In the genomic region with DNA sequence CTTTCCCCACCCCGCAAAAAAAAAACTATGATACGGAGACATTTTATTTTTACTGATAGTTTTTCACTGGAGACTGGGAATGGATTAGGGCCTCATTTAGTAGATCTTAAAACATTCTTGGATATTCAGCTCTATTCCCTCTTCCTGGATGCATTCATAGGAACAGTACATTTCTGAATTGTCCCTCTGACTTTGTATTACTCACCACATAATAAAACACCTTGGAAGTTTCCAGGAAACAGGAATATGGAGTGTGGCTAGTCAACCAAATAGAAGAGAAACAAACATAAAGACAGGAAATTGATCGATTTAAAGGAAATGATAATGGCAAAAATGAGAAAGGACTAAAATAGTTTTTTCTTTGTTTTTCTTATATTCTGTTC, we compare ENCODE assay signal across 9 cellular contexts.
DNase-seq lines count a peak whose midpoint lies in the region; ATAC-seq and TF ChIP-seq lines count a peak whose summit lies in the region.
"Had no signal": no experiment of that assay in that cellular context is flagged by ENCODE, and none has a peak within 500 bp of the region (broad histone marks: within the 10 kb centered on the region; RNA-seq: fewer than 3 reads in every experiment).

No MANE protein-coding gene starts in this region.

- CTCF ChIA-PET in CD4-positive, alpha-beta T cell (lab: Charles Lee) = no interaction called here
- CTCF ChIA-PET in activated CD8-positive, alpha-beta T cell treated with anti-CD3 and anti-CD28 coated beads for 36 hours (lab: Charles Lee) = interaction anchor here (0.7 to 1.1 kb wide), 3 partner anchors 12 to 178 kb away, joined by 3 read pairs; no protein-coding TSS in a partner anchor
- CTCF ChIA-PET in naive thymus-derived CD4-positive, alpha-beta T cell (lab: Charles Lee) = no interaction called here

- no peak for TF ChIP-seq CTCF in CD4-positive, alpha-beta T cell (IDR thresholded peaks at IDR 0.05)
- no peak for TF ChIP-seq CTCF in GM23338 (conservative IDR thresholded peaks at IDR 0.05; ENCODE audit: low read depth in 2 of 2)
- TF ChIP-seq CTCF in activated CD8-positive, alpha-beta T cell treated with anti-CD3 and anti-CD28 coated beads for 36 hours (IDR thresholded peaks at IDR 0.05) = no peak

- H3K4me3 ChIP-seq in GM23338 = no peak overlapping the region
- H3K4me3 ChIP-seq in naive thymus-derived CD4-positive, alpha-beta T cell (ENCODE audit: low read length) = no peak overlapping the region

- H3F3A ChIP-seq in GM23338 (replicated peaks; ENCODE audit: low read depth) = no peaks in the 10 kb centered on the region

- H3K9me3 Mint-ChIP-seq in CD4-positive, alpha-beta T cell = peaks cover 3% of the 10 kb centered on the region
- peaks cover 3% of the 10 kb centered on the region; the same call in 2 of the 3 replicates for H3K9me3 Mint-ChIP-seq in GM23338
- H3K9me3 Mint-ChIP-seq in activated CD8-positive, alpha-beta T cell treated with anti-CD3 and anti-CD28 coated beads for 36 hours = no peaks in the 10 kb centered on the region
- H3K9me3 Mint-ChIP-seq in naive thymus-derived CD4-positive, alpha-beta T cell = peaks cover 0 to 33% (median 4%) of the 10 kb centered on the region in 11 donors

- H3K4me3 Mint-ChIP-seq in CD4-positive, alpha-beta T cell = peak overlapping the region; percentile 77
- H3K4me3 Mint-ChIP-seq in GM23338 = peak overlapping the region; percentile 82
- peak overlapping the region; percentile 72 for H3K4me3 Mint-ChIP-seq in activated CD8-positive, alpha-beta T cell treated with anti-CD3 and anti-CD28 coated beads for 36 hours
- H3K4me3 Mint-ChIP-seq in naive thymus-derived CD4-positive, alpha-beta T cell = peak overlapping the region in 9 of 10 donors; percentile 22 to 81 (median 56)

- no peak overlapping the region for H3K27ac Mint-ChIP-seq in CD4-positive, alpha-beta T cell
- no peak overlapping the region for H3K27ac Mint-ChIP-seq in GM23338
- H3K27ac Mint-ChIP-seq in activated CD8-positive, alpha-beta T cell treated with anti-CD3 and anti-CD28 coated beads for 36 hours = no peak overlapping the region
- no peak overlapping the region for H3K27ac Mint-ChIP-seq in naive thymus-derived CD4-positive, alpha-beta T cell

- peaks cover 4% of the 10 kb centered on the region for H3K9me3 ChIP-seq in CD4-positive, alpha-beta T cell (ENCODE audit: control insufficient read depth, low read length)
- no peaks in the 10 kb centered on the region for H3K9me3 ChIP-seq in naive thymus-derived CD4-positive, alpha-beta T cell (ENCODE audit: control insufficient read depth in 2 of 3, low read length in 3 of 3)
- H3K9me3 ChIP-seq: neutrophil had no signal

- POLR2A ChIA-PET in CD4-positive, alpha-beta T cell (lab: Charles Lee) = no interaction called here
- POLR2A ChIA-PET in activated CD8-positive, alpha-beta T cell treated with anti-CD3 and anti-CD28 coated beads for 36 hours (lab: Charles Lee) = no interaction called here
- POLR2A ChIA-PET in naive thymus-derived CD4-positive, alpha-beta T cell (lab: Charles Lee) = no interaction called here

- no peak overlapping the region for H3K27ac ChIP-seq in CD4-positive, alpha-beta T cell (ENCODE audit: low read depth, low read length)
- no peak overlapping the region for H3K27ac ChIP-seq in GM23338 (ENCODE audit: low read depth)
- H3K27ac ChIP-seq in naive thymus-derived CD4-positive, alpha-beta T cell (ENCODE audit: low read depth, low read length) = no peak overlapping the region
- H3K27ac ChIP-seq: neutrophil had no signal

- H3K4me1 Mint-ChIP-seq in CD4-positive, alpha-beta T cell (ENCODE audit: low read depth) = peaks cover 15% of the 10 kb centered on the region
- no peaks in the 10 kb centered on the region for H3K4me1 Mint-ChIP-seq in GM23338
- H3K4me1 Mint-ChIP-seq in activated CD8-positive, alpha-beta T cell treated with anti-CD3 and anti-CD28 coated beads for 36 hours (ENCODE audit: low read depth) = peaks cover 3% of the 10 kb centered on the region
- peaks cover 6 to 17% (median 15%) of the 10 kb centered on the region in 7 donors for H3K4me1 Mint-ChIP-seq in naive thymus-derived CD4-positive, alpha-beta T cell

- H3K36me3 ChIP-seq in GM23338 (ENCODE audit: insufficient read depth) = no peaks in the 10 kb centered on the region
- no peaks in the 10 kb centered on the region for H3K36me3 ChIP-seq in naive thymus-derived CD4-positive, alpha-beta T cell (ENCODE audit: control insufficient read depth in 2 of 3, insufficient read depth in 3 of 3, low read length in 3 of 3)
- H3K36me3 ChIP-seq: neutrophil had no signal

- peaks cover 55% of the 10 kb centered on the region for H3K27me3 ChIP-seq in CD4-positive, alpha-beta T cell (ENCODE audit: control insufficient read depth, insufficient read depth, low read length)
- peaks cover 19% of the 10 kb centered on the region for H3K27me3 ChIP-seq in GM23338 (ENCODE audit: insufficient read depth)
- peaks cover 3 to 9% of the 10 kb centered on the region in 2 donors for H3K27me3 ChIP-seq in naive thymus-derived CD4-positive, alpha-beta T cell (ENCODE audit: control insufficient read depth in 2 of 2, insufficient read depth in 2 of 2, low read length in 2 of 2)

- no peaks in the 10 kb centered on the region for H4K20me1 ChIP-seq in GM23338 (replicated peaks; ENCODE audit: insufficient read depth)

- peaks cover 74% of the 10 kb centered on the region for H3K27me3 Mint-ChIP-seq in CD4-positive, alpha-beta T cell
- H3K27me3 Mint-ChIP-seq in GM23338 (ENCODE audit: insufficient read depth, low read depth, poor library complexity) = peaks cover 28% of the 10 kb centered on the region
- H3K27me3 Mint-ChIP-seq in activated CD8-positive, alpha-beta T cell treated with anti-CD3 and anti-CD28 coated beads for 36 hours = peaks cover 57% of the 10 kb centered on the region
- peaks cover 53 to 70% (median 63%) of the 10 kb centered on the region in 5 donors for H3K27me3 Mint-ChIP-seq in naive thymus-derived CD4-positive, alpha-beta T cell

- no peak overlapping the region for H2AFZ ChIP-seq in GM23338

- intact Hi-C loops in CD4-positive, alpha-beta T cell (cut with DNase I, micrococcal nuclease) = no loop called here
- intact Hi-C loops in activated CD8-positive, alpha-beta T cell treated with anti-CD3 and anti-CD28 coated beads for 36 hours (cut with micrococcal nuclease) = no loop called here
- intact Hi-C loops in naive thymus-derived CD4-positive, alpha-beta T cell (cut with micrococcal nuclease) = no loop called here

- no peaks in the 10 kb centered on the region; the same call in 1 of the 2 replicates for H3K4me1 ChIP-seq in GM23338 (ENCODE audit: insufficient read depth)
- H3K4me1 ChIP-seq in naive thymus-derived CD4-positive, alpha-beta T cell (ENCODE audit: control insufficient read depth in 2 of 2, insufficient read depth in 2 of 2, low read length in 2 of 2) = peaks cover 0 to 9% of the 10 kb centered on the region in 2 donors

- H3K4me2 ChIP-seq in GM23338 = no peak overlapping the region

- H3K36me3 Mint-ChIP-seq in CD4-positive, alpha-beta T cell (ENCODE audit: low read depth) = no peaks in the 10 kb centered on the region
- H3K36me3 Mint-ChIP-seq in GM23338 (ENCODE audit: low read depth) = no peaks in the 10 kb centered on the region
- H3K36me3 Mint-ChIP-seq in activated CD8-positive, alpha-beta T cell treated with anti-CD3 and anti-CD28 coated beads for 36 hours (ENCODE audit: low read depth) = no peaks in the 10 kb centered on the region
- peaks cover 0 to 9% (median 0%) of the 10 kb centered on the region in 5 donors for H3K36me3 Mint-ChIP-seq in naive thymus-derived CD4-positive, alpha-beta T cell

- no peak for DNase-seq in CD4-positive, alpha-beta T cell
- no peak for DNase-seq in GM23338 (ENCODE audit: low spot score)
- no peak for DNase-seq in activated CD8-positive, alpha-beta T cell treated with anti-CD3 and anti-CD28 coated beads for 36 hours
- DNase-seq in naive thymus-derived CD4-positive, alpha-beta T cell = no peak
- DNase-seq in GM19238 (ENCODE audit: insufficient read length, low spot score) = no peak
- DNase-seq: left ventricle myocardium superior had no signal

- 0 out of 2 replicates have a peak, but pooled peaks cover 6% of the 10 kb centered on the region for H3K9me2 ChIP-seq in GM23338 (ENCODE audit: insufficient read depth)

- H3K79me2 ChIP-seq in GM23338 (replicated peaks; ENCODE audit: insufficient read depth) = no peaks in the 10 kb centered on the region

- no peak for ATAC-seq in CD4-positive, alpha-beta T cell (ENCODE audit: poor library complexity)
- no peak for ATAC-seq in GM23338
- no peak for ATAC-seq in activated CD8-positive, alpha-beta T cell treated with anti-CD3 and anti-CD28 coated beads for 36 hours
- no peak for ATAC-seq in naive thymus-derived CD4-positive, alpha-beta T cell
- no peak for ATAC-seq in GM21390 (IDR thresholded peaks at IDR 0.05; ENCODE audit: unreplicated experiment)
- ATAC-seq in GM21515 (IDR thresholded peaks at IDR 0.05; ENCODE audit: unreplicated experiment) = no peak
- ATAC-seq: left ventricle myocardium superior had no signal
